Comparison of ENCODE assay signal across 1 cellular context in genomic region chr7:50914460-50914859, GRCh38.
TF ChIP-seq lines count a peak whose summit lies in the region.

No MANE protein-coding gene starts in this region.

TF ChIP-seq in H1, 55 proteins besides CTCF, POLR2A, EP300 and RAD21 (continued from another document):
- TF ChIP-seq ATF2 (IDR thresholded peaks at IDR 0.05; ENCODE audit: low read length) (no peak), HDAC2 (IDR thresholded peaks at IDR 0.05; ENCODE audit: borderline replicate concordance in 1 of 2, low read depth in 2 of 2, low read length in 2 of 2) (no peak), CBX5 (IDR thresholded peaks at IDR 0.05; ENCODE audit: low read depth, low read length) (no peak)
